Comparison of ENCODE assay signal across 12 cellular contexts in the genomic region with DNA sequence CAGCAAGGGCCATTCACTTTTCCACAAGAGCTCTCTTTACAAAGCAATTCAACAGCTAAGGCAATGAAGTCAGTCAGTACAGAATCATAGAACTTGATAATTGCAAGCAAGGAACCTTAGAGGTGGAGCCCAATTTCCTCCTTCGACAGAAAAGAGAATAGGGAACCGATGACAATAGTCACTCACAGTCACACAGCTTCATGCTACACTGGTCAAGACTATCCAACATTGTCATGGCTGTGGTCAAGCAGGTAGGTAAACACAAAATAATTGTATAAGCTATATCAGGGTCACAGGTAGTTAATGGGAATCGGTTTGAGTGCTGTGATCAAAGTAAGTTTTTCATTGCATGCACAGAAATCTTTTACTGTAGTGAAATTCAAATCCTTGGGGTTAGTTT.
DNase-seq lines count a peak whose midpoint lies in the region; ATAC-seq and TF ChIP-seq lines count a peak whose summit lies in the region.
"Had no signal": no experiment of that assay in that cellular context is flagged by ENCODE, and none has a peak within 500 bp of the region (broad histone marks: within the 10 kb centered on the region; RNA-seq: fewer than 3 reads in every experiment).

No MANE protein-coding gene starts in this region.

- H3K4me3 Mint-ChIP-seq in activated T-helper 2 cell treated with anti-CD3 and anti-CD28 coated beads, Interferon-gamma antibody, Interleukin-2, Interleukin-4, amounts not matched to agents 10 μg/mL and 5 μg/mL and 100 μg/mL, durations not matched to agents 14 hours and 24 hours and 36 hours (ENCODE audit: low read depth): no peak overlapping the region
- no peak overlapping the region for H3K4me3 Mint-ChIP-seq in immature natural killer cell
- H3K4me3 Mint-ChIP-seq: activated B cell treated with CpG ODN at 0.5 μM for 24 hours, naive B cell had no signal

- no peak overlapping the region for H3K4me3 ChIP-seq in testis

- peak overlapping the region; percentile 26 for H3K27ac ChIP-seq in cingulate gyrus (ENCODE audit: low read depth, low read length)
- H3K27ac ChIP-seq in testis: no peak overlapping the region

- H3K27me3 Mint-ChIP-seq in activated T-helper 2 cell treated with anti-CD3 and anti-CD28 coated beads, Interferon-gamma antibody, Interleukin-2, Interleukin-4, amounts not matched to agents 10 μg/mL and 5 μg/mL and 100 μg/mL, durations not matched to agents 14 hours and 24 hours and 36 hours (ENCODE audit: low read depth): no peaks in the 10 kb centered on the region
- no peaks in the 10 kb centered on the region for H3K27me3 Mint-ChIP-seq in immature natural killer cell (ENCODE audit: low read depth in 3 of 3)
- H3K27me3 Mint-ChIP-seq: activated B cell treated with CpG ODN at 0.5 μM for 24 hours, naive B cell had no signal

- H3K27me3 ChIP-seq in testis: no peaks in the 10 kb centered on the region

- no peaks in the 10 kb centered on the region for H3K9me3 ChIP-seq in testis

- no peak for TF ChIP-seq CTCF in testis (IDR thresholded peaks at IDR 0.05)

- H3K36me3 Mint-ChIP-seq in activated T-helper 2 cell treated with anti-CD3 and anti-CD28 coated beads, Interferon-gamma antibody, Interleukin-2, Interleukin-4, amounts not matched to agents 10 μg/mL and 5 μg/mL and 100 μg/mL, durations not matched to agents 14 hours and 24 hours and 36 hours (ENCODE audit: low read depth): peaks cover 24% of the 10 kb centered on the region
- peaks cover 8 to 22% (median 18%) of the 10 kb centered on the region in 3 donors for H3K36me3 Mint-ChIP-seq in immature natural killer cell
- H3K36me3 Mint-ChIP-seq: naive B cell had no signal

- H3K4me1 ChIP-seq in testis: no peaks in the 10 kb centered on the region

- intact Hi-C loops in activated T-helper 2 cell treated with anti-CD3 and anti-CD28 coated beads, Interferon-gamma antibody, Interleukin-2, Interleukin-4, amounts not matched to agents 10 μg/mL and 5 μg/mL and 100 μg/mL, durations not matched to agents 14 hours and 24 hours and 36 hours (cut with micrococcal nuclease): no loop called here
- intact Hi-C loops in testis (cut with DNase I; ENCODE audit: low total_unique reads): no loop called here

- H3K9me3 Mint-ChIP-seq in activated T-helper 2 cell treated with anti-CD3 and anti-CD28 coated beads, Interferon-gamma antibody, Interleukin-2, Interleukin-4, amounts not matched to agents 10 μg/mL and 5 μg/mL and 100 μg/mL, durations not matched to agents 14 hours and 24 hours and 36 hours: no peaks in the 10 kb centered on the region
- H3K9me3 Mint-ChIP-seq in immature natural killer cell: no peaks in the 10 kb centered on the region
- H3K9me3 Mint-ChIP-seq: activated B cell treated with CpG ODN at 0.5 μM for 24 hours, naive B cell had no signal

- 86 to 89% methylated on average over 3 of the region's 3 CpGs for WGBS in testis, 2 donors

- H3K4me1 Mint-ChIP-seq in activated T-helper 2 cell treated with anti-CD3 and anti-CD28 coated beads, Interferon-gamma antibody, Interleukin-2, Interleukin-4, amounts not matched to agents 10 μg/mL and 5 μg/mL and 100 μg/mL, durations not matched to agents 14 hours and 24 hours and 36 hours (ENCODE audit: low read depth): peaks cover 10% of the 10 kb centered on the region
- H3K4me1 Mint-ChIP-seq in immature natural killer cell: peaks cover 5 to 26% of the 10 kb centered on the region in 2 donors

- H3K36me3 ChIP-seq in testis (ENCODE audit: low read depth, missing control alignments): no peaks in the 10 kb centered on the region

- no peak overlapping the region for H3K27ac Mint-ChIP-seq in activated T-helper 2 cell treated with anti-CD3 and anti-CD28 coated beads, Interferon-gamma antibody, Interleukin-2, Interleukin-4, amounts not matched to agents 10 μg/mL and 5 μg/mL and 100 μg/mL, durations not matched to agents 14 hours and 24 hours and 36 hours
- peak overlapping the region in 1 of 6 donors; percentile 24 for H3K27ac Mint-ChIP-seq in immature natural killer cell
- H3K27ac Mint-ChIP-seq: activated B cell treated with CpG ODN at 0.5 μM for 24 hours, naive B cell had no signal

- no peak for DNase-seq in activated T-helper 2 cell treated with anti-CD3 and anti-CD28 coated beads, Interferon-gamma antibody, Interleukin-2, Interleukin-4, amounts not matched to agents 10 μg/mL and 5 μg/mL and 100 μg/mL, durations not matched to agents 14 hours and 24 hours and 36 hours (ENCODE audit: low spot score)
- DNase-seq in mucosa of gallbladder (ENCODE audit: low spot score) (no peak), immature natural killer cell (no peak), testis (no peak)
- DNase-seq: activated B cell treated with CpG ODN at 0.5 μM for 24 hours, amniotic stem cell, naive B cell, NCI-H510A had no signal

- no peak for TF ChIP-seq POLR2A in GM18505 (IDR thresholded peaks at IDR 0.05; ENCODE audit: borderline replicate concordance, extremely low read depth, insufficient read depth, insufficient read length)
- no peak for TF ChIP-seq POLR2A in testis (IDR thresholded peaks at IDR 0.05)

- ATAC-seq in GM18505 (IDR thresholded peaks at IDR 0.05; ENCODE audit: unreplicated experiment) (peak; percentile 97), GM21515 (IDR thresholded peaks at IDR 0.05; ENCODE audit: unreplicated experiment) (peak; percentile 94), HG03175 (IDR thresholded peaks at IDR 0.05; ENCODE audit: unreplicated experiment) (peak; percentile 93)
